In the genomic region with DNA sequence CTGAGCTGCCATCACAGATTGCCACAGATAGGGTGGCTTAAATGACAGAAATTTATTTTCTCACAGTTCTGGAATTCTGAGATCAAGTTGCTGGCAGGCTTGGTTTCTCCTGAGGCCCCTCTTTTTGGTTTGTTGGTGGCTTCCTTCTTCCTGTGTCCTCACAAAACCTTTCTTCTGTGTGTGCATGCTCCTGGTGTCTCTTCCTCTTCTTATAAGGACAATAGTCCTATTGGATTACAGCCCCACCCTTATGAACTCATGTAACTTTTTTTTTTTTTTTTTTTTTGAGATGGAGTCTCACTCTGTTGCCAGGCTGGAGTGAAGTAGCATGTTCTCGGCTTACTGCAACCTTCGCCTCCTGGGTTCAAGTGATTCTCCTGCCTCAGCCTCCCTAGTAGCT, we compare ENCODE assay signal across 19 cellular contexts. TPM values are rescaled to one million over a fixed set of nuclear protein-coding genes. Genes with fewer than 3 reads are reported as not detected.
A peak's percentile ranks its signal among the peaks of the same experiment; 100 is the strongest.
DNase-seq lines count a peak whose midpoint lies in the region; ATAC-seq and TF ChIP-seq lines count a peak whose summit lies in the region.
"Had no signal": no experiment of that assay in that cellular context is flagged by ENCODE, and none has a peak within 500 bp of the region (broad histone marks: within the 10 kb centered on the region; RNA-seq: fewer than 3 reads in every experiment).

No MANE protein-coding gene starts in this region.

- dilution Hi-C loops in IMR-90 (cut with HindIII; ENCODE audit: low sequenced_read_pairs, unreplicated experiment): no loop called here

- peaks cover 0 to 14% of the 10 kb centered on the region in 2 experiments; a peak in 2 of 4 replicates for H3K79me1 ChIP-seq in IMR-90 (ENCODE audit: low read depth in 1 of 2, low read length in 2 of 2)

- H2AFZ ChIP-seq in IMR-90 (replicated peaks; ENCODE audit: low read length, poor library complexity): no peak overlapping the region
- H2AFZ ChIP-seq: GM23338 had no signal

- TF ChIP-seq CTCF in IMR-90 (conservative IDR thresholded peaks at IDR 0.05; ENCODE audit: low read depth, low read length) (no peak), osteocyte (IDR thresholded peaks at IDR 0.05) (no peak)

- POLR2A ChIA-PET in IMR-90 (lab: Charles Lee; ENCODE audit: unreplicated experiment): no interaction called here

- in situ Hi-C loops in IMR-90 (cut with MboI; ENCODE audit: low sequenced_read_pairs): no loop called here

- TF ChIP-seq POLR2A in IMR-90 (IDR thresholded peaks at IDR 0.05; ENCODE audit: low read depth, low read length): no peak

- peaks cover 2% of the 10 kb centered on the region for H3K27me3 Mint-ChIP-seq in osteocyte (ENCODE audit: unreplicated experiment)

- H3K4me1 Mint-ChIP-seq in osteocyte (ENCODE audit: unreplicated experiment): peaks cover 56% of the 10 kb centered on the region

- H3K18ac ChIP-seq in IMR-90 (ENCODE audit: low read depth, low read length): peak overlapping the region; percentile 69

- no peak for ATAC-seq in IMR-90 (ENCODE audit: low read depth)
- ATAC-seq in HG02759 (IDR thresholded peaks at IDR 0.05; ENCODE audit: unreplicated experiment): no peak
- no peak for ATAC-seq in HG02798 (IDR thresholded peaks at IDR 0.05; ENCODE audit: poor library complexity, unreplicated experiment)
- no peak for ATAC-seq in esophagus mucosa
- ATAC-seq: GM23338 had no signal

- H4K20me1 ChIP-seq in IMR-90 (ENCODE audit: insufficient read depth, low read length): no peaks in the 10 kb centered on the region

- BruUV-seq in IMR-90 (replicated peaks; lab: Mats Ljungman, UMichigan): no TSS peak

- intact Hi-C loops in IMR-90 (cut with micrococcal nuclease): no loop called here

- H3K9me1 ChIP-seq in IMR-90 (ENCODE audit: insufficient read depth, low read length): peaks cover 12% of the 10 kb centered on the region

- H2BK120ac ChIP-seq in IMR-90 (ENCODE audit: low read depth, low read length): peak overlapping the region; percentile 85

- H3K4me1 ChIP-seq in IMR-90 (ENCODE audit: control insufficient read depth, insufficient read depth, low read length): peaks cover 20% of the 10 kb centered on the region

- peak overlapping the region; percentile 63; the same call in 1 of the 3 replicates for H2BK15ac ChIP-seq in IMR-90 (ENCODE audit: low read depth, low read length)

- H3K27ac Mint-ChIP-seq in osteocyte (ENCODE audit: unreplicated experiment): peak overlapping the region; percentile 13
- H3K27ac Mint-ChIP-seq: CD4-positive, CD25-positive, alpha-beta regulatory T cell; GM23338; H9 had no signal

- TF ChIP-seq RAD21 in IMR-90 (IDR thresholded peaks at IDR 0.05; ENCODE audit: low read length): no peak

- peak; percentile 44 for DNase-seq in EH (ENCODE audit: low read depth)
- DNase-seq in IMR-90: no peak
- no peak for DNase-seq in epithelial cell of prostate (ENCODE audit: low read depth, low spot score)
- no peak for DNase-seq in osteocyte (ENCODE audit: extremely low spot score, unreplicated experiment)
- no peak for DNase-seq in NCI-H2227 (lab: John Stamatoyannopoulos, UW; ENCODE audit: unreplicated experiment)
- DNase-seq: CD4-positive, CD25-positive, alpha-beta regulatory T cell; DMS153; DND-41; H9; Karpas-422; NCI-H2029; NCI-H2227 treated with DMSO at 0.1 percent for 48 hours; NCI-H526 treated with DMSO at 0.1 percent for 48 hours; RPMI8226; SHP77 had no signal

- H4K91ac ChIP-seq in IMR-90 (ENCODE audit: insufficient read depth, low read depth, low read length): peak overlapping the region; percentile 71

- no peaks in the 10 kb centered on the region for H3K27me3 ChIP-seq in IMR-90 (ENCODE audit: control insufficient read depth, insufficient read depth, low read length)

- peak overlapping the region; percentile 48 for H3K14ac ChIP-seq in IMR-90 (replicated peaks; ENCODE audit: low read depth, low read length)

- 0 out of 2 replicates have a peak overlapping the region, but pooled peaks have one; percentile 29 for H2AK5ac ChIP-seq in IMR-90 (ENCODE audit: low read depth, low read length)

- peaks cover 7% of the 10 kb centered on the region; the same call in 1 of the 2 replicates for H3K9me3 ChIP-seq in IMR-90 (ENCODE audit: control insufficient read depth, insufficient read depth, low read length)

- H3K4me2 ChIP-seq in IMR-90 (ENCODE audit: low read depth, low read length): no peak overlapping the region
- H3K4me2 ChIP-seq: GM23338 had no signal

- peaks cover 13% of the 10 kb centered on the region for H3K9me3 Mint-ChIP-seq in osteocyte (ENCODE audit: unreplicated experiment)

- H3K36me3 Mint-ChIP-seq in osteocyte (ENCODE audit: unreplicated experiment): peaks cover 8% of the 10 kb centered on the region
- H3K36me3 Mint-ChIP-seq: CD4-positive, CD25-positive, alpha-beta regulatory T cell had no signal

- CTCF ChIA-PET in IMR-90 (lab: Yijun Ruan, JAX): no interaction called here

- H3K4ac ChIP-seq in IMR-90 (ENCODE audit: low read depth, low read length): peak overlapping the region; percentile 88

- no peak overlapping the region for H3K27ac ChIP-seq in IMR-90 (ENCODE audit: insufficient read depth, low read length)
- H3K27ac ChIP-seq in epithelial cell of prostate: peak overlapping the region; percentile 75

- WGBS in IMR-90 (ENCODE audit: extremely low coverage in 2 of 2, insufficient read length in 1 of 2), 2 experiments: no CpG with 5 or more reads among the region's 2 CpGs

- peak overlapping the region; percentile 83 for H2BK20ac ChIP-seq in IMR-90 (ENCODE audit: low read depth, low read length)

- H3K9ac ChIP-seq in IMR-90 (ENCODE audit: low read depth, low read length): no peak overlapping the region

- H3K56ac ChIP-seq in IMR-90 (ENCODE audit: extremely low read depth, insufficient read depth, low read length): peak overlapping the region; percentile 57; the same call in 1 of the 2 replicates

- no peak overlapping the region for H2AK9ac ChIP-seq in IMR-90 (replicated peaks; ENCODE audit: low read depth, low read length, poor library complexity)

- H3K4me3 Mint-ChIP-seq in osteocyte (ENCODE audit: unreplicated experiment): no peak overlapping the region
- H3K4me3 Mint-ChIP-seq: CD4-positive, CD25-positive, alpha-beta regulatory T cell; GM23338; H9 had no signal

- H3K36me3 ChIP-seq in IMR-90 (ENCODE audit: control insufficient read depth, insufficient read depth, low read length): no peaks in the 10 kb centered on the region

- no peak overlapping the region for H2BK5ac ChIP-seq in IMR-90 (ENCODE audit: low read depth, low read length, poor library complexity, severe bottlenecking)

- peak overlapping the region; percentile 70 for H4K5ac ChIP-seq in IMR-90 (ENCODE audit: low read depth, low read length)

- H3K23ac ChIP-seq in IMR-90 (ENCODE audit: low read depth, low read length): 0 out of 2 replicates have a peak overlapping the region, but pooled peaks have one; percentile 26

- no peak overlapping the region for H3K4me3 ChIP-seq in IMR-90 (ENCODE audit: insufficient read depth, low read depth, low read length)
- H3K4me3 ChIP-seq: GM23338 had no signal

- H4K8ac ChIP-seq in IMR-90 (ENCODE audit: low read depth in 2 of 2, low read length in 2 of 2): peak overlapping the region; percentile 17 to 77; a peak in 2 of 4 replicates

TF ChIP-seq in IMR-90, 13 proteins besides CTCF, POLR2A, EP300 and RAD21:
- TF ChIP-seq RCOR1 (IDR thresholded peaks at IDR 0.05; ENCODE audit: insufficient replicate concordance, low read length) (no peak), CHD1 (IDR thresholded peaks at IDR 0.05; ENCODE audit: low read depth, low read length) (no peak), NFE2L2 (IDR thresholded peaks at IDR 0.05; ENCODE audit: low read depth, low read length) (no peak), RFX5 (IDR thresholded peaks at IDR 0.05; ENCODE audit: low read depth, low read length) (no peak), CEBPB (IDR thresholded peaks at IDR 0.05; ENCODE audit: low read depth, low read length) (no peak), BHLHE40 (IDR thresholded peaks at IDR 0.05; ENCODE audit: low read depth, low read length) (no peak), SMC3 (IDR thresholded peaks at IDR 0.05; ENCODE audit: low read depth, low read length) (no peak), ELK1 (IDR thresholded peaks at IDR 0.05; ENCODE audit: borderline replicate concordance, low read depth, low read length) (no peak), MXI1 (IDR thresholded peaks at IDR 0.05; ENCODE audit: borderline replicate concordance, low read depth, low read length) (no peak), FOS (IDR thresholded peaks at IDR 0.05; ENCODE audit: low read depth, low read length) (no peak), MAZ (IDR thresholded peaks at IDR 0.05; ENCODE audit: borderline replicate concordance, low read depth, low read length) (no peak)
- TF ChIP-seq, protein P1, sequence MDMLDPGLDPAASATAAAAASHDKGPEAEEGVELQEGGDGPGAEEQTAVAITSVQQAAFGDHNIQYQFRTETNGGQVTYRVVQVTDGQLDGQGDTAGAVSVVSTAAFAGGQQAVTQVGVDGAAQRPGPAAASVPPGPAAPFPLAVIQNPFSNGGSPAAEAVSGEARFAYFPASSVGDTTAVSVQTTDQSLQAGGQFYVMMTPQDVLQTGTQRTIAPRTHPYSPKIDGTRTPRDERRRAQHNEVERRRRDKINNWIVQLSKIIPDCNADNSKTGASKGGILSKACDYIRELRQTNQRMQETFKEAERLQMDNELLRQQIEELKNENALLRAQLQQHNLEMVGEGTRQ (IDR thresholded peaks at IDR 0.05; ENCODE audit: low read depth, low read length): no peak
TF ChIP-seq in IMR-90: peak in this region for 0.

RNA-seq across cellular contexts. Expression of gene F3, which starts 41.0 kb away (rescaled TPM):
- total RNA-seq in IMR-90 (2012; rRNA removed): 75.6 and 102 TPM in 2 replicates
- 99.0 and 126 TPM in 2 replicates for polyA plus RNA-seq in IMR-90 (2012; rRNA removed)
- 45.0 and 45.1 TPM in 2 replicates for polyA plus RNA-seq in IMR-90 (2012; cell fraction: cytosol; rRNA removed)
- 88.3 and 572 TPM in 2 replicates for polyA plus RNA-seq in IMR-90 (2012; cell fraction: nucleus; rRNA removed; ENCODE audit: low replicate concordance)
- total RNA-seq in osteocyte: 11.2 and 12.1 TPM in 2 replicates
- 18.4 TPM for total RNA-seq in esophagus mucosa
- total RNA-seq: CD4-positive, CD25-positive, alpha-beta regulatory T cell had no signal
- polyA plus RNA-seq: CD4-positive, CD25-positive, alpha-beta regulatory T cell had no signal
